ENCODE assay signal across 1 cellular context in the genomic region with DNA sequence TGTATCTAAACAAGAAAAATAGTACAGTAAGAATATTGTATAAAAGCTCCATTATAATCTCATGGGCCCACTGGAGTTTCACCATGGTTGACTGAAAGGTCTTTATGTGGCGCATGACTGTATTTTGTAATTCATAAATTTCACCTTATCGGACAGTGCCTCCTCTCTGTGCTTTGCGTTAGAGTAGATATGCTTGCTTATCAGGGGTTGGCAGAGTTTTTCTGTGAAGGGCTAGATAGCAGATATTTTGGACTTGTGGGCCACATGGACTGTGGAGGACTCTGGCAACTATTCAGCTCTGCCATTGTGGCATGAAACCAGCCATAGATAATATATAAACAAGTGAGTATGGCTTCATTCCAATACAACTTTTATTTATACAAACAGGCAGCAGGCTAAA.
TF ChIP-seq lines count a peak whose summit lies in the region.

No MANE protein-coding gene starts in this region.

TF ChIP-seq in K562, 482 proteins besides CTCF, POLR2A, EP300 and RAD21 (continued from another document and continues in another):
- TF ChIP-seq ZNF3 (CRISPR knock-in tag; IDR thresholded peaks at IDR 0.05) (no peak), GATA2 (CRISPR knock-in tag; IDR thresholded peaks at IDR 0.05) (peak; percentile 99), MIER1 (IDR thresholded peaks at IDR 0.05; ENCODE audit: low read depth) (no peak), OTX1 (CRISPR knock-in tag; IDR thresholded peaks at IDR 0.05) (0 out of 2 replicates have a peak, but pooled peaks have one; percentile 35), TFAM (CRISPR knock-in tag; conservative IDR thresholded peaks at IDR 0.05) (no peak), ZKSCAN3 (CRISPR knock-in tag; IDR thresholded peaks at IDR 0.05) (no peak), DMBX1 (CRISPR knock-in tag; IDR thresholded peaks at IDR 0.05; ENCODE audit: borderline replicate concordance) (peak; percentile 97), TSC22D4 (tag; IDR thresholded peaks at IDR 0.05) (no peak), ATF1 (CRISPR knock-in tag; IDR thresholded peaks at IDR 0.05) (no peak), ATF1 (tag; IDR thresholded peaks at IDR 0.05) (peak; percentile 82), SREBF2 (CRISPR knock-in tag; IDR thresholded peaks at IDR 0.05) (no peak), BRD9 (IDR thresholded peaks at IDR 0.05; ENCODE audit: low read depth, partially characterized antibody) (peak; percentile 17), GABPB2 (CRISPR knock-in tag; conservative IDR thresholded peaks at IDR 0.05) (no peak), ZNF696 (CRISPR knock-in tag; conservative IDR thresholded peaks at IDR 0.05) (no peak), THRAP3 (IDR thresholded peaks at IDR 0.05; ENCODE audit: borderline replicate concordance) (no peak), NFXL1 (CRISPR knock-in tag; IDR thresholded peaks at IDR 0.05) (no peak), ZBTB1 (CRISPR knock-in tag; IDR thresholded peaks at IDR 0.05; ENCODE audit: borderline replicate concordance, low read depth) (no peak), ZC3H4 (CRISPR knock-in tag; IDR thresholded peaks at IDR 0.05; ENCODE audit: borderline replicate concordance) (no peak), ARID2 (IDR thresholded peaks at IDR 0.05) (no peak), ZNF551 (CRISPR knock-in tag; IDR thresholded peaks at IDR 0.05) (no peak), TRIM24 (IDR thresholded peaks at IDR 0.05) (peak; percentile 99 to 100), POLR2G (IDR thresholded peaks at IDR 0.05; ENCODE audit: low read depth, low read length) (no peak), SMAD1 (IDR thresholded peaks at IDR 0.05; ENCODE audit: low read depth, low read length, partially characterized antibody) (peak; percentile 99), ASH1L (IDR thresholded peaks at IDR 0.05; ENCODE audit: borderline replicate concordance, low read depth, partially characterized antibody) (no peak), TAF9B (IDR thresholded peaks at IDR 0.05; ENCODE audit: partially characterized antibody) (no peak), SMAD4 (CRISPR knock-in tag; conservative IDR thresholded peaks at IDR 0.05) (peak; percentile 95), PTTG1 (tag; IDR thresholded peaks at IDR 0.05; ENCODE audit: low read depth) (no peak), SIRT6 (IDR thresholded peaks at IDR 0.05; ENCODE audit: low read depth, low read length) (no peak), ELF4 (CRISPR knock-in tag; IDR thresholded peaks at IDR 0.05) (peak; percentile 96), SOX6 (IDR thresholded peaks at IDR 0.05) (peak; percentile 99), RBBP5 (IDR thresholded peaks at IDR 0.05; ENCODE audit: borderline replicate concordance, insufficient read depth, low read length, poor library complexity, severe bottlenecking) (no peak), ZNF212 (CRISPR knock-in tag; IDR thresholded peaks at IDR 0.05) (no peak), NFRKB (IDR thresholded peaks at IDR 0.05; ENCODE audit: low read depth) (no peak), MYBL2 (IDR thresholded peaks at IDR 0.05; ENCODE audit: low read depth) (no peak; the same call in 1 of the 2 replicates), MYBL2 (CRISPR knock-in tag; IDR thresholded peaks at IDR 0.05; ENCODE audit: borderline replicate concordance) (no peak)
- TF ChIP-seq, protein P1, sequence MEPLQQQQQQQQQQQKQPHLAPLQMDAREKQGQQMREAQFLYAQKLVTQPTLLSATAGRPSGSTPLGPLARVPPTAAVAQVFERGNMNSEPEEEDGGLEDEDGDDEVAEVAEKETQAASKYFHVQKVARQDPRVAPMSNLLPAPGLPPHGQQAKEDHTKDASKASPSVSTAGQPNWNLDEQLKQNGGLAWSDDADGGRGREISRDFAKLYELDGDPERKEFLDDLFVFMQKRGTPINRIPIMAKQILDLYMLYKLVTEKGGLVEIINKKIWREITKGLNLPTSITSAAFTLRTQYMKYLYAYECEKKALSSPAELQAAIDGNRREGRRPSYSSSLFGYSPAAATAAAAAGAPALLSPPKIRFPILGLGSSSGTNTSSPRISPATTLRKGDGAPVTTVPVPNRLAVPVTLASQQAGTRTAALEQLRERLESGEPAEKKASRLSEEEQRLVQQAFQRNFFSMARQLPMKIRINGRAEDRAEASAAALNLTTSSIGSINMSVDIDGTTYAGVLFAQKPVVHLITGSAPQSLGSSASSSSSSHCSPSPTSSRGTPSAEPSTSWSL (CRISPR knock-in tag; IDR thresholded peaks at IDR 0.05; ENCODE audit: borderline replicate concordance) = no peak
- TF ChIP-seq, protein P2, sequence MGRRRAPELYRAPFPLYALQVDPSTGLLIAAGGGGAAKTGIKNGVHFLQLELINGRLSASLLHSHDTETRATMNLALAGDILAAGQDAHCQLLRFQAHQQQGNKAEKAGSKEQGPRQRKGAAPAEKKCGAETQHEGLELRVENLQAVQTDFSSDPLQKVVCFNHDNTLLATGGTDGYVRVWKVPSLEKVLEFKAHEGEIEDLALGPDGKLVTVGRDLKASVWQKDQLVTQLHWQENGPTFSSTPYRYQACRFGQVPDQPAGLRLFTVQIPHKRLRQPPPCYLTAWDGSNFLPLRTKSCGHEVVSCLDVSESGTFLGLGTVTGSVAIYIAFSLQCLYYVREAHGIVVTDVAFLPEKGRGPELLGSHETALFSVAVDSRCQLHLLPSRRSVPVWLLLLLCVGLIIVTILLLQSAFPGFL (CRISPR knock-in tag; IDR thresholded peaks at IDR 0.05) = no peak
- TF ChIP-seq, protein P3, sequence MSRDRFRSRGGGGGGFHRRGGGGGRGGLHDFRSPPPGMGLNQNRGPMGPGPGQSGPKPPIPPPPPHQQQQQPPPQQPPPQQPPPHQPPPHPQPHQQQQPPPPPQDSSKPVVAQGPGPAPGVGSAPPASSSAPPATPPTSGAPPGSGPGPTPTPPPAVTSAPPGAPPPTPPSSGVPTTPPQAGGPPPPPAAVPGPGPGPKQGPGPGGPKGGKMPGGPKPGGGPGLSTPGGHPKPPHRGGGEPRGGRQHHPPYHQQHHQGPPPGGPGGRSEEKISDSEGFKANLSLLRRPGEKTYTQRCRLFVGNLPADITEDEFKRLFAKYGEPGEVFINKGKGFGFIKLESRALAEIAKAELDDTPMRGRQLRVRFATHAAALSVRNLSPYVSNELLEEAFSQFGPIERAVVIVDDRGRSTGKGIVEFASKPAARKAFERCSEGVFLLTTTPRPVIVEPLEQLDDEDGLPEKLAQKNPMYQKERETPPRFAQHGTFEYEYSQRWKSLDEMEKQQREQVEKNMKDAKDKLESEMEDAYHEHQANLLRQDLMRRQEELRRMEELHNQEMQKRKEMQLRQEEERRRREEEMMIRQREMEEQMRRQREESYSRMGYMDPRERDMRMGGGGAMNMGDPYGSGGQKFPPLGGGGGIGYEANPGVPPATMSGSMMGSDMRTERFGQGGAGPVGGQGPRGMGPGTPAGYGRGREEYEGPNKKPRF (IDR thresholded peaks at IDR 0.05; ENCODE audit: low read depth, low read length) = no peak
- TF ChIP-seq, protein P4, sequence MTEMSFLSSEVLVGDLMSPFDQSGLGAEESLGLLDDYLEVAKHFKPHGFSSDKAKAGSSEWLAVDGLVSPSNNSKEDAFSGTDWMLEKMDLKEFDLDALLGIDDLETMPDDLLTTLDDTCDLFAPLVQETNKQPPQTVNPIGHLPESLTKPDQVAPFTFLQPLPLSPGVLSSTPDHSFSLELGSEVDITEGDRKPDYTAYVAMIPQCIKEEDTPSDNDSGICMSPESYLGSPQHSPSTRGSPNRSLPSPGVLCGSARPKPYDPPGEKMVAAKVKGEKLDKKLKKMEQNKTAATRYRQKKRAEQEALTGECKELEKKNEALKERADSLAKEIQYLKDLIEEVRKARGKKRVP (CRISPR knock-in tag; IDR thresholded peaks at IDR 0.05) = peak; percentile 89
- TF ChIP-seq, protein P5, sequence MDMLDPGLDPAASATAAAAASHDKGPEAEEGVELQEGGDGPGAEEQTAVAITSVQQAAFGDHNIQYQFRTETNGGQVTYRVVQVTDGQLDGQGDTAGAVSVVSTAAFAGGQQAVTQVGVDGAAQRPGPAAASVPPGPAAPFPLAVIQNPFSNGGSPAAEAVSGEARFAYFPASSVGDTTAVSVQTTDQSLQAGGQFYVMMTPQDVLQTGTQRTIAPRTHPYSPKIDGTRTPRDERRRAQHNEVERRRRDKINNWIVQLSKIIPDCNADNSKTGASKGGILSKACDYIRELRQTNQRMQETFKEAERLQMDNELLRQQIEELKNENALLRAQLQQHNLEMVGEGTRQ (CRISPR knock-in tag; IDR thresholded peaks at IDR 0.05) = no peak
- TF ChIP-seq, protein P6, sequence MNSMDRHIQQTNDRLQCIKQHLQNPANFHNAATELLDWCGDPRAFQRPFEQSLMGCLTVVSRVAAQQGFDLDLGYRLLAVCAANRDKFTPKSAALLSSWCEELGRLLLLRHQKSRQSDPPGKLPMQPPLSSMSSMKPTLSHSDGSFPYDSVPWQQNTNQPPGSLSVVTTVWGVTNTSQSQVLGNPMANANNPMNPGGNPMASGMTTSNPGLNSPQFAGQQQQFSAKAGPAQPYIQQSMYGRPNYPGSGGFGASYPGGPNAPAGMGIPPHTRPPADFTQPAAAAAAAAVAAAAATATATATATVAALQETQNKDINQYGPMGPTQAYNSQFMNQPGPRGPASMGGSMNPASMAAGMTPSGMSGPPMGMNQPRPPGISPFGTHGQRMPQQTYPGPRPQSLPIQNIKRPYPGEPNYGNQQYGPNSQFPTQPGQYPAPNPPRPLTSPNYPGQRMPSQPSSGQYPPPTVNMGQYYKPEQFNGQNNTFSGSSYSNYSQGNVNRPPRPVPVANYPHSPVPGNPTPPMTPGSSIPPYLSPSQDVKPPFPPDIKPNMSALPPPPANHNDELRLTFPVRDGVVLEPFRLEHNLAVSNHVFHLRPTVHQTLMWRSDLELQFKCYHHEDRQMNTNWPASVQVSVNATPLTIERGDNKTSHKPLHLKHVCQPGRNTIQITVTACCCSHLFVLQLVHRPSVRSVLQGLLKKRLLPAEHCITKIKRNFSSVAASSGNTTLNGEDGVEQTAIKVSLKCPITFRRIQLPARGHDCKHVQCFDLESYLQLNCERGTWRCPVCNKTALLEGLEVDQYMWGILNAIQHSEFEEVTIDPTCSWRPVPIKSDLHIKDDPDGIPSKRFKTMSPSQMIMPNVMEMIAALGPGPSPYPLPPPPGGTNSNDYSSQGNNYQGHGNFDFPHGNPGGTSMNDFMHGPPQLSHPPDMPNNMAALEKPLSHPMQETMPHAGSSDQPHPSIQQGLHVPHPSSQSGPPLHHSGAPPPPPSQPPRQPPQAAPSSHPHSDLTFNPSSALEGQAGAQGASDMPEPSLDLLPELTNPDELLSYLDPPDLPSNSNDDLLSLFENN (IDR thresholded peaks at IDR 0.05; ENCODE audit: low read depth in 2 of 2, low read length in 2 of 2) = peak in 1 of 2 experiments; percentile 100; a peak in 2 of 4 replicates
- TF ChIP-seq, protein P7, sequence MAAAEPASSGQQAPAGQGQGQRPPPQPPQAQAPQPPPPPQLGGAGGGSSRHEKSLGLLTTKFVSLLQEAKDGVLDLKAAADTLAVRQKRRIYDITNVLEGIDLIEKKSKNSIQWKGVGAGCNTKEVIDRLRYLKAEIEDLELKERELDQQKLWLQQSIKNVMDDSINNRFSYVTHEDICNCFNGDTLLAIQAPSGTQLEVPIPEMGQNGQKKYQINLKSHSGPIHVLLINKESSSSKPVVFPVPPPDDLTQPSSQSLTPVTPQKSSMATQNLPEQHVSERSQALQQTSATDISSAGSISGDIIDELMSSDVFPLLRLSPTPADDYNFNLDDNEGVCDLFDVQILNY (CRISPR knock-in tag; IDR thresholded peaks at IDR 0.05) = 0 out of 2 replicates have a peak, but pooled peaks have one; percentile 35
- TF ChIP-seq, protein P8, sequence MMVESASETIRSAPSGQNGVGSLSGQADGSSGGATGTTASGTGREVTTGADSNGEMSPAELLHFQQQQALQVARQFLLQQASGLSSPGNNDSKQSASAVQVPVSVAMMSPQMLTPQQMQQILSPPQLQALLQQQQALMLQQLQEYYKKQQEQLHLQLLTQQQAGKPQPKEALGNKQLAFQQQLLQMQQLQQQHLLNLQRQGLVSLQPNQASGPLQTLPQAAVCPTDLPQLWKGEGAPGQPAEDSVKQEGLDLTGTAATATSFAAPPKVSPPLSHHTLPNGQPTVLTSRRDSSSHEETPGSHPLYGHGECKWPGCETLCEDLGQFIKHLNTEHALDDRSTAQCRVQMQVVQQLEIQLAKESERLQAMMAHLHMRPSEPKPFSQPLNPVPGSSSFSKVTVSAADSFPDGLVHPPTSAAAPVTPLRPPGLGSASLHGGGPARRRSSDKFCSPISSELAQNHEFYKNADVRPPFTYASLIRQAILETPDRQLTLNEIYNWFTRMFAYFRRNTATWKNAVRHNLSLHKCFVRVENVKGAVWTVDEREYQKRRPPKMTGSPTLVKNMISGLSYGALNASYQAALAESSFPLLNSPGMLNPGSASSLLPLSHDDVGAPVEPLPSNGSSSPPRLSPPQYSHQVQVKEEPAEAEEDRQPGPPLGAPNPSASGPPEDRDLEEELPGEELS (CRISPR knock-in tag; IDR thresholded peaks at IDR 0.05; ENCODE audit: borderline replicate concordance) = no peak
- TF ChIP-seq, protein P9, sequence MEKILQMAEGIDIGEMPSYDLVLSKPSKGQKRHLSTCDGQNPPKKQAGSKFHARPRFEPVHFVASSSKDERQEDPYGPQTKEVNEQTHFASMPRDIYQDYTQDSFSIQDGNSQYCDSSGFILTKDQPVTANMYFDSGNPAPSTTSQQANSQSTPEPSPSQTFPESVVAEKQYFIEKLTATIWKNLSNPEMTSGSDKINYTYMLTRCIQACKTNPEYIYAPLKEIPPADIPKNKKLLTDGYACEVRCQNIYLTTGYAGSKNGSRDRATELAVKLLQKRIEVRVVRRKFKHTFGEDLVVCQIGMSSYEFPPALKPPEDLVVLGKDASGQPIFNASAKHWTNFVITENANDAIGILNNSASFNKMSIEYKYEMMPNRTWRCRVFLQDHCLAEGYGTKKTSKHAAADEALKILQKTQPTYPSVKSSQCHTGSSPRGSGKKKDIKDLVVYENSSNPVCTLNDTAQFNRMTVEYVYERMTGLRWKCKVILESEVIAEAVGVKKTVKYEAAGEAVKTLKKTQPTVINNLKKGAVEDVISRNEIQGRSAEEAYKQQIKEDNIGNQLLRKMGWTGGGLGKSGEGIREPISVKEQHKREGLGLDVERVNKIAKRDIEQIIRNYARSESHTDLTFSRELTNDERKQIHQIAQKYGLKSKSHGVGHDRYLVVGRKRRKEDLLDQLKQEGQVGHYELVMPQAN (IDR thresholded peaks at IDR 0.05; ENCODE audit: borderline replicate concordance) = no peak
- TF ChIP-seq, protein P10, sequence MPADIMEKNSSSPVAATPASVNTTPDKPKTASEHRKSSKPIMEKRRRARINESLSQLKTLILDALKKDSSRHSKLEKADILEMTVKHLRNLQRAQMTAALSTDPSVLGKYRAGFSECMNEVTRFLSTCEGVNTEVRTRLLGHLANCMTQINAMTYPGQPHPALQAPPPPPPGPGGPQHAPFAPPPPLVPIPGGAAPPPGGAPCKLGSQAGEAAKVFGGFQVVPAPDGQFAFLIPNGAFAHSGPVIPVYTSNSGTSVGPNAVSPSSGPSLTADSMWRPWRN (IDR thresholded peaks at IDR 0.05; ENCODE audit: low read depth) = peak; percentile 95
